Comparison of ENCODE assay signal across 1 cellular context in the genomic region with DNA sequence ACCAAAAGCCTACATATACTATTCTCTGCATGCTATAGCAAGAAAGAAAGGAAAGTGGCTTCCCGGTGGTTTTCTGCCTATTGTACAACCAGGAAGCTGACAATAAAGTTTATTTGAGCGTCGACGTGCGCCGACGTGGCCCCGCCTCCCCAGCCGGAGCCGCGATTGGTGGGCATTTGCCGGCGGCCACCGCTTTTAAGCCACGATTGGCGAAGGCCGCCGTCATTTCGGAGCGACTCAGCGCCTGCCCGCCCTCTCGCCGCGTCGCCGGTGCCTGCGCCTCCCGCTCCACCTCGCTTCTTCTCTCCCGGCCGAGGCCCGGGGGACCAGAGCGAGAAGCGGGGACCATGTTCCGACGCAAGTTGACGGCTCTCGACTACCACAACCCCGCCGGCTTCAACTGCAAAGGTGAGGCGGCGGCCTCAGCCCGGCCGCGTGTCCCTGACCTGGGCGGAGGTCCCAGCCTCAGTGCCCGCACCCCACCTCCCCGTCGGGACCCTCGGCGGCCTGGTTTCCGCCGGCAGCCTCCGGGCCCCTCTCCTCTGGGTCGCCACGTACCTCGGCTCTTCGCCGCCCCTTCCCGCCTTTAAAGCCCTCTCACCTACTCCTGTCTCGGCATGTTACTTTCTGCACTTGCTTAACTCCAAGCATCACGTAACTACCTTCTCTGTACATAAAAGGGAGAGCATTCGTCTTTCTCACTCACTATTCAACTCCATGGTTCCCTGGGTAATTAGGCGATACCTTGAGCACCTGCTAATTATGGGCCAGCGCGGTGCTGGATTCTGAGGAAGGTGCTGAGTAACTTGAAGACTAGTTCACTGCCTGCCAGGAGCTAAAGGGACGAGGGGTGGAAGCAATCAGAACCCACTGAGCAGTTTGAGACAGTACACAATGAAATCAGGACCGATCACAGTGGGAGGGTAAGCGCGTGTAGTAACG.
TF ChIP-seq lines count a peak whose summit lies in the region.

A gene (plus strand): TSS at position 254 of the 942 bp plus-strand sequence. CDS start 94 bp downstream, at position 348.

TF ChIP-seq in K562, 482 proteins besides CTCF, POLR2A, EP300 and RAD21 (continued from another document and continues in another):
- TF ChIP-seq SMARCA5 (IDR thresholded peaks at IDR 0.05) (no peak), CAMTA2 (CRISPR knock-in tag; conservative IDR thresholded peaks at IDR 0.05) (no peak), CHD1 (IDR thresholded peaks at IDR 0.05; ENCODE audit: low read length) (no peak), SIN3B (IDR thresholded peaks at IDR 0.05; ENCODE audit: low read depth) (peak; percentile 86), FOXK2 (conservative IDR thresholded peaks at IDR 0.05 in 1 of 2, IDR thresholded peaks at IDR 0.05 in 1 of 2; ENCODE audit: low read depth in 2 of 2) (no peak; a peak in 1 of 4 replicates), SMARCA4 (IDR thresholded peaks at IDR 0.05) (no peak), NEUROD1 (IDR thresholded peaks at IDR 0.05; ENCODE audit: borderline replicate concordance, low read depth, low read length, partially characterized antibody) (peak; percentile 29), GTF2F1 (IDR thresholded peaks at IDR 0.05; ENCODE audit: low read depth, low read length) (no peak), RBBP5 (IDR thresholded peaks at IDR 0.05; ENCODE audit: borderline replicate concordance, insufficient read depth, low read length, poor library complexity, severe bottlenecking) (peak; percentile 90), C11orf30 (IDR thresholded peaks at IDR 0.05; ENCODE audit: low read depth) (peak; percentile 94), DIDO1 (tag; IDR thresholded peaks at IDR 0.05; ENCODE audit: low read depth) (peak; percentile 72), MTA1 (IDR thresholded peaks at IDR 0.05; ENCODE audit: borderline replicate concordance) (peak; percentile 91), CXXC5 (CRISPR knock-in tag; IDR thresholded peaks at IDR 0.05) (peak; percentile 98), STAG1 (CRISPR knock-in tag; IDR thresholded peaks at IDR 0.05; ENCODE audit: borderline replicate concordance) (no peak), ATF1 (CRISPR knock-in tag; IDR thresholded peaks at IDR 0.05) (peak; percentile 78), ATF1 (tag; IDR thresholded peaks at IDR 0.05) (peak; percentile 96), ZNF124 (CRISPR knock-in tag; IDR thresholded peaks at IDR 0.05) (no peak), TBP (optimal IDR thresholded peaks at IDR 0.05; ENCODE audit: low read depth, low read length) (peak; percentile 78), TOE1 (IDR thresholded peaks at IDR 0.05; ENCODE audit: borderline replicate concordance) (no peak), TOE1 (CRISPR knock-in tag; IDR thresholded peaks at IDR 0.05; ENCODE audit: borderline replicate concordance, low read depth) (no peak), ATF7 (IDR thresholded peaks at IDR 0.05) (peak; percentile 69), ZNF224 (CRISPR knock-in tag; IDR thresholded peaks at IDR 0.05) (no peak), TAF1 (IDR thresholded peaks at IDR 0.05; ENCODE audit: control insufficient read depth, extremely low read depth, insufficient read depth, low read length, severe bottlenecking) (peak; percentile 47), BRCA1 (IDR thresholded peaks at IDR 0.05) (no peak), BRCA1 (CRISPR knock-in tag; IDR thresholded peaks at IDR 0.05) (no peak), ZEB2 (IDR thresholded peaks at IDR 0.05) (no peak), ZKSCAN1 (IDR thresholded peaks at IDR 0.05; ENCODE audit: low read depth, low read length) (peak; percentile 75; the same call in 1 of the 2 replicates), ZNF316 (IDR thresholded peaks at IDR 0.05) (no peak), GABPA (tag; conservative IDR thresholded peaks at IDR 0.05; ENCODE audit: low read depth) (0 out of 2 replicates have a peak, but pooled peaks have one; percentile 31), ASH1L (IDR thresholded peaks at IDR 0.05; ENCODE audit: borderline replicate concordance, low read depth, partially characterized antibody) (peak; percentile 71), MYC (IDR thresholded peaks at IDR 0.05; ENCODE audit: low read depth, low read length) (peak; percentile 70; the same call in 1 of the 2 replicates), MYC (CRISPR knock-in tag; IDR thresholded peaks at IDR 0.05; ENCODE audit: borderline replicate concordance, low read depth) (no peak)
- TF ChIP-seq, protein P1, sequence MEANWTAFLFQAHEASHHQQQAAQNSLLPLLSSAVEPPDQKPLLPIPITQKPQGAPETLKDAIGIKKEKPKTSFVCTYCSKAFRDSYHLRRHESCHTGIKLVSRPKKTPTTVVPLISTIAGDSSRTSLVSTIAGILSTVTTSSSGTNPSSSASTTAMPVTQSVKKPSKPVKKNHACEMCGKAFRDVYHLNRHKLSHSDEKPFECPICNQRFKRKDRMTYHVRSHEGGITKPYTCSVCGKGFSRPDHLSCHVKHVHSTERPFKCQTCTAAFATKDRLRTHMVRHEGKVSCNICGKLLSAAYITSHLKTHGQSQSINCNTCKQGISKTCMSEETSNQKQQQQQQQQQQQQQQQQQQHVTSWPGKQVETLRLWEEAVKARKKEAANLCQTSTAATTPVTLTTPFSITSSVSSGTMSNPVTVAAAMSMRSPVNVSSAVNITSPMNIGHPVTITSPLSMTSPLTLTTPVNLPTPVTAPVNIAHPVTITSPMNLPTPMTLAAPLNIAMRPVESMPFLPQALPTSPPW (CRISPR knock-in tag; IDR thresholded peaks at IDR 0.05): peak; percentile 43; the same call in 1 of the 2 replicates
- TF ChIP-seq, protein P2, sequence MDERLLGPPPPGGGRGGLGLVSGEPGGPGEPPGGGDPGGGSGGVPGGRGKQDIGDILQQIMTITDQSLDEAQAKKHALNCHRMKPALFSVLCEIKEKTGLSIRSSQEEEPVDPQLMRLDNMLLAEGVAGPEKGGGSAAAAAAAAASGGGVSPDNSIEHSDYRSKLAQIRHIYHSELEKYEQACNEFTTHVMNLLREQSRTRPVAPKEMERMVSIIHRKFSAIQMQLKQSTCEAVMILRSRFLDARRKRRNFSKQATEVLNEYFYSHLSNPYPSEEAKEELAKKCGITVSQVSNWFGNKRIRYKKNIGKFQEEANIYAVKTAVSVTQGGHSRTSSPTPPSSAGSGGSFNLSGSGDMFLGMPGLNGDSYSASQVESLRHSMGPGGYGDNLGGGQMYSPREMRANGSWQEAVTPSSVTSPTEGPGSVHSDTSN (CRISPR knock-in tag; IDR thresholded peaks at IDR 0.05; ENCODE audit: low read depth): no peak
- TF ChIP-seq, protein P2 (tag; conservative IDR thresholded peaks at IDR 0.05; ENCODE audit: low read depth): peak; percentile 83
- TF ChIP-seq, protein P3, sequence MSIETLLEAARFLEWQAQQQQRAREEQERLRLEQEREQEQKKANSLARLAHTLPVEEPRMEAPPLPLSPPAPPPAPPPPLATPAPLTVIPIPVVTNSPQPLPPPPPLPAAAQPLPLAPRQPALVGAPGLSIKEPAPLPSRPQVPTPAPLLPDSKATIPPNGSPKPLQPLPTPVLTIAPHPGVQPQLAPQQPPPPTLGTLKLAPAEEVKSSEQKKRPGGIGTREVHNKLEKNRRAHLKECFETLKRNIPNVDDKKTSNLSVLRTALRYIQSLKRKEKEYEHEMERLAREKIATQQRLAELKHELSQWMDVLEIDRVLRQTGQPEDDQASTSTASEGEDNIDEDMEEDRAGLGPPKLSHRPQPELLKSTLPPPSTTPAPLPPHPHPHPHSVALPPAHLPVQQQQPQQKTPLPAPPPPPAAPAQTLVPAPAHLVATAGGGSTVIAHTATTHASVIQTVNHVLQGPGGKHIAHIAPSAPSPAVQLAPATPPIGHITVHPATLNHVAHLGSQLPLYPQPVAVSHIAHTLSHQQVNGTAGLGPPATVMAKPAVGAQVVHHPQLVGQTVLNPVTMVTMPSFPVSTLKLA (conservative IDR thresholded peaks at IDR 0.05): peak; percentile 41 to 75; a peak in 2 of 4 replicates
- TF ChIP-seq, protein P4, sequence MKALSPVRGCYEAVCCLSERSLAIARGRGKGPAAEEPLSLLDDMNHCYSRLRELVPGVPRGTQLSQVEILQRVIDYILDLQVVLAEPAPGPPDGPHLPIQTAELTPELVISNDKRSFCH (CRISPR knock-in tag; IDR thresholded peaks at IDR 0.05): no peak
- TF ChIP-seq, protein P4 (tag; IDR thresholded peaks at IDR 0.05): 0 out of 2 replicates have a peak, but pooled peaks have one; percentile 18
- TF ChIP-seq, protein P5, sequence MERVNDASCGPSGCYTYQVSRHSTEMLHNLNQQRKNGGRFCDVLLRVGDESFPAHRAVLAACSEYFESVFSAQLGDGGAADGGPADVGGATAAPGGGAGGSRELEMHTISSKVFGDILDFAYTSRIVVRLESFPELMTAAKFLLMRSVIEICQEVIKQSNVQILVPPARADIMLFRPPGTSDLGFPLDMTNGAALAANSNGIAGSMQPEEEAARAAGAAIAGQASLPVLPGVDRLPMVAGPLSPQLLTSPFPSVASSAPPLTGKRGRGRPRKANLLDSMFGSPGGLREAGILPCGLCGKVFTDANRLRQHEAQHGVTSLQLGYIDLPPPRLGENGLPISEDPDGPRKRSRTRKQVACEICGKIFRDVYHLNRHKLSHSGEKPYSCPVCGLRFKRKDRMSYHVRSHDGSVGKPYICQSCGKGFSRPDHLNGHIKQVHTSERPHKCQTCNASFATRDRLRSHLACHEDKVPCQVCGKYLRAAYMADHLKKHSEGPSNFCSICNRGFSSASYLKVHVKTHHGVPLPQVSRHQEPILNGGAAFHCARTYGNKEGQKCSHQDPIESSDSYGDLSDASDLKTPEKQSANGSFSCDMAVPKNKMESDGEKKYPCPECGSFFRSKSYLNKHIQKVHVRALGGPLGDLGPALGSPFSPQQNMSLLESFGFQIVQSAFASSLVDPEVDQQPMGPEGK (CRISPR knock-in tag; IDR thresholded peaks at IDR 0.05; ENCODE audit: borderline replicate concordance): no peak
- TF ChIP-seq, protein P6, sequence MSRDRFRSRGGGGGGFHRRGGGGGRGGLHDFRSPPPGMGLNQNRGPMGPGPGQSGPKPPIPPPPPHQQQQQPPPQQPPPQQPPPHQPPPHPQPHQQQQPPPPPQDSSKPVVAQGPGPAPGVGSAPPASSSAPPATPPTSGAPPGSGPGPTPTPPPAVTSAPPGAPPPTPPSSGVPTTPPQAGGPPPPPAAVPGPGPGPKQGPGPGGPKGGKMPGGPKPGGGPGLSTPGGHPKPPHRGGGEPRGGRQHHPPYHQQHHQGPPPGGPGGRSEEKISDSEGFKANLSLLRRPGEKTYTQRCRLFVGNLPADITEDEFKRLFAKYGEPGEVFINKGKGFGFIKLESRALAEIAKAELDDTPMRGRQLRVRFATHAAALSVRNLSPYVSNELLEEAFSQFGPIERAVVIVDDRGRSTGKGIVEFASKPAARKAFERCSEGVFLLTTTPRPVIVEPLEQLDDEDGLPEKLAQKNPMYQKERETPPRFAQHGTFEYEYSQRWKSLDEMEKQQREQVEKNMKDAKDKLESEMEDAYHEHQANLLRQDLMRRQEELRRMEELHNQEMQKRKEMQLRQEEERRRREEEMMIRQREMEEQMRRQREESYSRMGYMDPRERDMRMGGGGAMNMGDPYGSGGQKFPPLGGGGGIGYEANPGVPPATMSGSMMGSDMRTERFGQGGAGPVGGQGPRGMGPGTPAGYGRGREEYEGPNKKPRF (IDR thresholded peaks at IDR 0.05; ENCODE audit: low read depth, low read length): no peak
- TF ChIP-seq, protein P7, sequence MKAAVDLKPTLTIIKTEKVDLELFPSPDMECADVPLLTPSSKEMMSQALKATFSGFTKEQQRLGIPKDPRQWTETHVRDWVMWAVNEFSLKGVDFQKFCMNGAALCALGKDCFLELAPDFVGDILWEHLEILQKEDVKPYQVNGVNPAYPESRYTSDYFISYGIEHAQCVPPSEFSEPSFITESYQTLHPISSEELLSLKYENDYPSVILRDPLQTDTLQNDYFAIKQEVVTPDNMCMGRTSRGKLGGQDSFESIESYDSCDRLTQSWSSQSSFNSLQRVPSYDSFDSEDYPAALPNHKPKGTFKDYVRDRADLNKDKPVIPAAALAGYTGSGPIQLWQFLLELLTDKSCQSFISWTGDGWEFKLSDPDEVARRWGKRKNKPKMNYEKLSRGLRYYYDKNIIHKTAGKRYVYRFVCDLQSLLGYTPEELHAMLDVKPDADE (conservative IDR thresholded peaks at IDR 0.05; ENCODE audit: control insufficient read depth, low read depth, low read length): peak; percentile 12; the same call in 1 of the 2 replicates
- TF ChIP-seq, protein P8, sequence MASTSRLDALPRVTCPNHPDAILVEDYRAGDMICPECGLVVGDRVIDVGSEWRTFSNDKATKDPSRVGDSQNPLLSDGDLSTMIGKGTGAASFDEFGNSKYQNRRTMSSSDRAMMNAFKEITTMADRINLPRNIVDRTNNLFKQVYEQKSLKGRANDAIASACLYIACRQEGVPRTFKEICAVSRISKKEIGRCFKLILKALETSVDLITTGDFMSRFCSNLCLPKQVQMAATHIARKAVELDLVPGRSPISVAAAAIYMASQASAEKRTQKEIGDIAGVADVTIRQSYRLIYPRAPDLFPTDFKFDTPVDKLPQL (IDR thresholded peaks at IDR 0.05; ENCODE audit: extremely low read depth, insufficient read length): no peak
- TF ChIP-seq, protein P9, sequence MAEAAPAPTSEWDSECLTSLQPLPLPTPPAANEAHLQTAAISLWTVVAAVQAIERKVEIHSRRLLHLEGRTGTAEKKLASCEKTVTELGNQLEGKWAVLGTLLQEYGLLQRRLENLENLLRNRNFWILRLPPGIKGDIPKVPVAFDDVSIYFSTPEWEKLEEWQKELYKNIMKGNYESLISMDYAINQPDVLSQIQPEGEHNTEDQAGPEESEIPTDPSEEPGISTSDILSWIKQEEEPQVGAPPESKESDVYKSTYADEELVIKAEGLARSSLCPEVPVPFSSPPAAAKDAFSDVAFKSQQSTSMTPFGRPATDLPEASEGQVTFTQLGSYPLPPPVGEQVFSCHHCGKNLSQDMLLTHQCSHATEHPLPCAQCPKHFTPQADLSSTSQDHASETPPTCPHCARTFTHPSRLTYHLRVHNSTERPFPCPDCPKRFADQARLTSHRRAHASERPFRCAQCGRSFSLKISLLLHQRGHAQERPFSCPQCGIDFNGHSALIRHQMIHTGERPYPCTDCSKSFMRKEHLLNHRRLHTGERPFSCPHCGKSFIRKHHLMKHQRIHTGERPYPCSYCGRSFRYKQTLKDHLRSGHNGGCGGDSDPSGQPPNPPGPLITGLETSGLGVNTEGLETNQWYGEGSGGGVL (CRISPR knock-in tag; IDR thresholded peaks at IDR 0.05): no peak
